8 cellular contexts compared by ENCODE assay signal in genomic region chr7:144738708-144739314, GRCh38.
DNase-seq lines count a peak whose midpoint lies in the region; ATAC-seq and TF ChIP-seq lines count a peak whose summit lies in the region.

No MANE protein-coding gene starts in this region.

- peak; percentile 78 for TF ChIP-seq CTCF in fibroblast of mammary gland (conservative IDR thresholded peaks at IDR 0.05; ENCODE audit: control insufficient read depth, insufficient read depth, low read depth, low read length)
- TF ChIP-seq CTCF in prostate gland (IDR thresholded peaks at IDR 0.05), result peak in 3 of 4 experiments; percentile 13 to 61 (median 52)

- peak; percentile 27 for DNase-seq in stimulated activated CD4-positive, alpha-beta T cell treated with anti-CD3 and anti-CD28 coated beads, Interleukin-4, amount 100 ng/mL, for 24 hours
- no peak for DNase-seq in stimulated activated CD4-positive, alpha-beta T cell treated with anti-CD3 and anti-CD28 coated beads, Interleukin-12 subunit alpha, Interleukin-12 subunit beta, amount 100 ng/mL, for 4 hours
- DNase-seq in T-cell, result peak in 19 of 34 experiments; percentile 1 to 19 (median 9)
- DNase-seq in fibroblast of mammary gland (ENCODE audit: low read depth), result peak; percentile 46
- DNase-seq in prostate gland (ENCODE audit: low spot score), result peak; percentile 6
- no peak for DNase-seq in NCI-H2029 (lab: John Stamatoyannopoulos, UW)

- WGBS in prostate gland, result 26% methylated on average over 5 of the region's 5 CpGs

- H3K4me1 Mint-ChIP-seq in T-cell, result peaks cover 2 to 6% (median 6%) of the 10 kb centered on the region in 3 donors

- H3K4me3 ChIP-seq in fibroblast of mammary gland (ENCODE audit: control insufficient read depth, low read depth, low read length) (no peak overlapping the region), prostate gland (no peak overlapping the region)

- TF ChIP-seq POLR2A in prostate gland (IDR thresholded peaks at IDR 0.05), result no peak

- no peaks in the 10 kb centered on the region for H3K36me3 ChIP-seq in prostate gland

- peaks cover 2% of the 10 kb centered on the region for H3K36me3 Mint-ChIP-seq in T-cell

- H3K27me3 ChIP-seq in prostate gland (replicated peaks; ENCODE audit: insufficient read depth), result no peaks in the 10 kb centered on the region

- POLR2A ChIA-PET in T-cell (lab: Charles Lee), result interaction anchor here in 1 of 2 donors (0.7 kb wide), 1 partner anchor 19 kb away, joined by 9 read pairs; no protein-coding TSS in a partner anchor

- H3K27ac Mint-ChIP-seq in T-cell, result no peak overlapping the region

- ATAC-seq in GM21528 (IDR thresholded peaks at IDR 0.05; ENCODE audit: low FRiP score, unreplicated experiment) (peak; percentile 86), HG03575 (IDR thresholded peaks at IDR 0.05; ENCODE audit: extremely low read depth, insufficient number of reproducible peaks, low FRiP score, unreplicated experiment) (peak; percentile 70), T-cell (replicated peaks in 1 of 4) (peak in 3 of 4 experiments; percentile 57 to 62 (median 58))

- H3K9me3 ChIP-seq in prostate gland, result no peaks in the 10 kb centered on the region

- H3K4me1 ChIP-seq in prostate gland (replicated peaks), result no peaks in the 10 kb centered on the region

- H3K4me3 Mint-ChIP-seq in T-cell, result no peak overlapping the region

- no peaks in the 10 kb centered on the region for H3K27me3 Mint-ChIP-seq in T-cell

- intact Hi-C loops in prostate gland (cut with DNase I), result loop anchor here (10.0 kb wide), 1 partner anchor 96 kb away; the partner anchor contains the start of gene TPK1

- no peak overlapping the region for H3K27ac ChIP-seq in prostate gland

- peaks cover 0 to 3% (median 0%) of the 10 kb centered on the region in 3 donors for H3K9me3 Mint-ChIP-seq in T-cell

- CTCF ChIA-PET in T-cell (lab: Charles Lee), result interaction anchor here (0.6 to 1.8 kb wide), 12 partner anchors 48 to 1200 kb away, joined by 3 to 10 read pairs (median 4); partner anchors contain the start of gene TPK1 (in 1 of the 2)

Comparison
In these comparisons a context has a peak if more than half of its experiments do, and no peak if none do; other contexts are left out.
1. DNase-seq: peak in stimulated activated CD4-positive, alpha-beta T cell treated with anti-CD3 and anti-CD28 coated beads, Interleukin-4, amount 100 ng/mL, for 24 hours (single experiment), T-cell (19 of 34), fibroblast of mammary gland (single experiment) and prostate gland (single experiment); none in stimulated activated CD4-positive, alpha-beta T cell treated with anti-CD3 and anti-CD28 coated beads, Interleukin-12 subunit alpha, Interleukin-12 subunit beta, amount 100 ng/mL, for 4 hours (single experiment) and NCI-H2029 (single experiment).
2. Peak in every context shown above with its lines, with median percentiles within 50 percentile points of each other: ATAC-seq.